ENCODE assay signal across 10 cellular contexts in the genomic region with DNA sequence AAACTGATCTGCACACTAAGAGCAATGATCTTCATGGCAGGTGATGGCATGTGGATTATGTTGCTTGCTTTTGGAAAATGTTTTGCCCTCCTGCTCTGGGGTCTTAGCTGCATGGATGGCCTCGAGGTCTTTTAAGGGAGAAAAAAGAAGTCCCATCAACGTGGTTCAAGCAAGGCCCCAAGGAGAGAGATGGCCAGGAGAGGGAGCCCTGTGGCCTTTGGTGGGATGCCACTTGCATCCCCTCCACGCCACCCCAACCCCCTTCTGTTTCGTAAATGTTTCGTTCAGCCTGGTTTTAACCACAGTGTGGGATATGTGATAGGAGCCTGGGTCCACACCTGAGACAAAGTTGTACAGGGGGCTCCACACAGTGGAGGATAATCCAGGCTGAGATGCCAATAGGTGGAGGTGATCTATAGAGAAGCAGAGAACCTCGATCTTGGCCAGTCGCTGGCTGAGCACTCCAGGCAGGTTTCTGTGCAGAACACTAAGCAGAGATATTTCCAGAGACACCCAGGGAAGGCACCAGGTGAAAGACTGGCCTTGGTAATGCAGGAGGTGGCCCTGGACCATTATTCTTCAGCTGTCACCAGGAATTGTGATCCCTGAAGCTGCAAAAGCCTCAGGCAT. TPM values are rescaled to one million over a fixed set of nuclear protein-coding genes. Genes with fewer than 3 reads are reported as not detected.
A peak's percentile ranks its signal among the peaks of the same experiment; 100 is the strongest.
DNase-seq lines count a peak whose midpoint lies in the region; ATAC-seq and TF ChIP-seq lines count a peak whose summit lies in the region.
"Had no signal": no experiment of that assay in that cellular context is flagged by ENCODE, and none has a peak within 500 bp of the region (broad histone marks: within the 10 kb centered on the region; RNA-seq: fewer than 3 reads in every experiment).

No MANE protein-coding gene starts in this region.

- ATAC-seq in sciatic nerve: no peak
- ATAC-seq: naive thymus-derived CD8-positive, alpha-beta T cell had no signal

- H3K4me3 ChIP-seq in astrocyte of the cerebellum (ENCODE audit: low read depth, low read length) (no peak overlapping the region), liver (ENCODE audit: low read depth in 1 of 3, low read length in 3 of 3) (no peak overlapping the region), suprapubic skin (no peak overlapping the region)

- TF ChIP-seq EP300 in Ishikawa (IDR thresholded peaks at IDR 0.05; ENCODE audit: borderline replicate concordance): no peak
- TF ChIP-seq EP300 in suprapubic skin (IDR thresholded peaks at IDR 0.05): no peak

- in situ Hi-C loops in astrocyte of the cerebellum (cut with HindIII; ENCODE audit: low sequenced_read_pairs): no loop called here

- no peak overlapping the region for H3K9ac ChIP-seq in liver (ENCODE audit: low read depth in 1 of 2, low read length in 2 of 2)

- intact Hi-C loops in sciatic nerve (cut with DNase I): no loop called here

- TF ChIP-seq CTCF in astrocyte of the cerebellum (IDR thresholded peaks at IDR 0.05; ENCODE audit: low read depth, low read length, missing control alignments) (peak; percentile 66), liver (IDR thresholded peaks at IDR 0.05; ENCODE audit: low read depth, low read length, missing input control) (peak; percentile 72), suprapubic skin (IDR thresholded peaks at IDR 0.05) (no peak)

- H3K4me1 ChIP-seq in liver (ENCODE audit: control insufficient read depth in 4 of 4, insufficient read depth in 4 of 4, low read length in 3 of 4) (peaks cover 0 to 3% (median 0%) of the 10 kb centered on the region in 4 donors), suprapubic skin (no peaks in the 10 kb centered on the region)

- peak; percentile 75 for DNase-seq in DMS 273 (lab: John Stamatoyannopoulos, UW; ENCODE audit: unreplicated experiment)
- DNase-seq in astrocyte of the cerebellum (ENCODE audit: low read depth): no peak
- no peak for DNase-seq in suprapubic skin (ENCODE audit: low spot score in 2 of 2)
- no peak for DNase-seq in NCI-H2171 (lab: John Stamatoyannopoulos, UW)
- DNase-seq in activated CD4-positive, CD25-positive, alpha-beta regulatory T cell treated with anti-CD3 and anti-CD28 coated beads, Interleukin-2, amount 50 U/mL, for 72 hours: no peak
- DNase-seq in sciatic nerve (ENCODE audit: low spot score): no peak
- DNase-seq: activated naive CD8-positive, alpha-beta T cell treated with anti-CD3 and anti-CD28 coated beads, Interleukin-2, amount 10 ng/mL, durations not matched to agents 7 days and 5 days; naive thymus-derived CD8-positive, alpha-beta T cell had no signal

- WGBS in liver: 25% methylated on average over 7 of the region's 7 CpGs
- 70% methylated on average over 7 of the region's 7 CpGs for WGBS in suprapubic skin

- no peak for TF ChIP-seq POLR2A in suprapubic skin (IDR thresholded peaks at IDR 0.05)

- H3K27me3 ChIP-seq in liver (ENCODE audit: control insufficient read depth in 4 of 4, insufficient read depth in 4 of 4, low read length in 3 of 4): no peaks in the 10 kb centered on the region
- H3K27me3 ChIP-seq in suprapubic skin: no peaks in the 10 kb centered on the region

- H3K9me3 ChIP-seq in liver (ENCODE audit: control insufficient read depth in 4 of 4, low read length in 3 of 4) (no peaks in the 10 kb centered on the region), suprapubic skin (no peaks in the 10 kb centered on the region)

- H3K27ac ChIP-seq in liver (ENCODE audit: low read depth in 1 of 2, low read length in 2 of 2) (no peak overlapping the region), suprapubic skin (no peak overlapping the region)

- H3K36me3 ChIP-seq in liver (ENCODE audit: control insufficient read depth in 4 of 4, insufficient read depth in 3 of 4, low read depth in 1 of 4, low read length in 3 of 4) (no peaks in the 10 kb centered on the region), suprapubic skin (no peaks in the 10 kb centered on the region)

- TF ChIP-seq RAD21 in Ishikawa (IDR thresholded peaks at IDR 0.05; ENCODE audit: low read depth): peak; percentile 51
- peak; percentile 90 to 91 for TF ChIP-seq RAD21 in liver (IDR thresholded peaks at IDR 0.05)

TF ChIP-seq in Ishikawa, 13 proteins besides CTCF, POLR2A, EP300 and RAD21:
- TF ChIP-seq EGR1 (IDR thresholded peaks at IDR 0.05): no peak
- TF ChIP-seq, protein P1, sequence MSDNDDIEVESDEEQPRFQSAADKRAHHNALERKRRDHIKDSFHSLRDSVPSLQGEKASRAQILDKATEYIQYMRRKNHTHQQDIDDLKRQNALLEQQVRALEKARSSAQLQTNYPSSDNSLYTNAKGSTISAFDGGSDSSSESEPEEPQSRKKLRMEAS (IDR thresholded peaks at IDR 0.05): no peak
- no peak for TF ChIP-seq TEAD4 (IDR thresholded peaks at IDR 0.05)
- no peak for TF ChIP-seq TAF1 (IDR thresholded peaks at IDR 0.05; ENCODE audit: low read depth)
- TF ChIP-seq YY1 (IDR thresholded peaks at IDR 0.05; ENCODE audit: low read depth): no peak

TF ChIP-seq in liver, 16 proteins besides CTCF, POLR2A, EP300 and RAD21:
- TF ChIP-seq NR2F2 (IDR thresholded peaks at IDR 0.05) (no peak), HNF4A (conservative IDR thresholded peaks at IDR 0.05) (no peak), ZBTB33 (IDR thresholded peaks at IDR 0.05) (no peak), GABPA (IDR thresholded peaks at IDR 0.05 in 1 of 2, conservative IDR thresholded peaks at IDR 0.05 in 1 of 2) (no peak), EGR1 (IDR thresholded peaks at IDR 0.05; ENCODE audit: low read depth in 2 of 2) (no peak), YY1 (IDR thresholded peaks at IDR 0.05) (no peak), HNF4G (IDR thresholded peaks at IDR 0.05) (no peak), SP1 (IDR thresholded peaks at IDR 0.05) (no peak), FOXA2 (IDR thresholded peaks at IDR 0.05) (no peak), RXRA (IDR thresholded peaks at IDR 0.05) (no peak), TAF1 (conservative IDR thresholded peaks at IDR 0.05) (no peak), FOXA1 (IDR thresholded peaks at IDR 0.05) (no peak), JUND (IDR thresholded peaks at IDR 0.05) (no peak)
- TF ChIP-seq, protein P2, sequence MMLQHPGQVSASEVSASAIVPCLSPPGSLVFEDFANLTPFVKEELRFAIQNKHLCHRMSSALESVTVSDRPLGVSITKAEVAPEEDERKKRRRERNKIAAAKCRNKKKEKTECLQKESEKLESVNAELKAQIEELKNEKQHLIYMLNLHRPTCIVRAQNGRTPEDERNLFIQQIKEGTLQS (IDR thresholded peaks at IDR 0.05): no peak
- TF ChIP-seq, protein P1 (IDR thresholded peaks at IDR 0.05): no peak
- TF ChIP-seq, protein P3, sequence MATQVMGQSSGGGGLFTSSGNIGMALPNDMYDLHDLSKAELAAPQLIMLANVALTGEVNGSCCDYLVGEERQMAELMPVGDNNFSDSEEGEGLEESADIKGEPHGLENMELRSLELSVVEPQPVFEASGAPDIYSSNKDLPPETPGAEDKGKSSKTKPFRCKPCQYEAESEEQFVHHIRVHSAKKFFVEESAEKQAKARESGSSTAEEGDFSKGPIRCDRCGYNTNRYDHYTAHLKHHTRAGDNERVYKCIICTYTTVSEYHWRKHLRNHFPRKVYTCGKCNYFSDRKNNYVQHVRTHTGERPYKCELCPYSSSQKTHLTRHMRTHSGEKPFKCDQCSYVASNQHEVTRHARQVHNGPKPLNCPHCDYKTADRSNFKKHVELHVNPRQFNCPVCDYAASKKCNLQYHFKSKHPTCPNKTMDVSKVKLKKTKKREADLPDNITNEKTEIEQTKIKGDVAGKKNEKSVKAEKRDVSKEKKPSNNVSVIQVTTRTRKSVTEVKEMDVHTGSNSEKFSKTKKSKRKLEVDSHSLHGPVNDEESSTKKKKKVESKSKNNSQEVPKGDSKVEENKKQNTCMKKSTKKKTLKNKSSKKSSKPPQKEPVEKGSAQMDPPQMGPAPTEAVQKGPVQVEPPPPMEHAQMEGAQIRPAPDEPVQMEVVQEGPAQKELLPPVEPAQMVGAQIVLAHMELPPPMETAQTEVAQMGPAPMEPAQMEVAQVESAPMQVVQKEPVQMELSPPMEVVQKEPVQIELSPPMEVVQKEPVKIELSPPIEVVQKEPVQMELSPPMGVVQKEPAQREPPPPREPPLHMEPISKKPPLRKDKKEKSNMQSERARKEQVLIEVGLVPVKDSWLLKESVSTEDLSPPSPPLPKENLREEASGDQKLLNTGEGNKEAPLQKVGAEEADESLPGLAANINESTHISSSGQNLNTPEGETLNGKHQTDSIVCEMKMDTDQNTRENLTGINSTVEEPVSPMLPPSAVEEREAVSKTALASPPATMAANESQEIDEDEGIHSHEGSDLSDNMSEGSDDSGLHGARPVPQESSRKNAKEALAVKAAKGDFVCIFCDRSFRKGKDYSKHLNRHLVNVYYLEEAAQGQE (IDR thresholded peaks at IDR 0.05): no peak

RNA-seq across cellular contexts. Expression of gene FRRS1L, which starts 25.8 kb away (rescaled TPM):
- total RNA-seq in liver: under 1 TPM; 0.08 to 0.51 TPM
- polyA plus RNA-seq in liver: not detected
- under 1 TPM in 2 of 4 donors, not detected in 2; 0.05 to 0.42 TPM for total RNA-seq in suprapubic skin
- total RNA-seq in sciatic nerve: 12.8 TPM
- total RNA-seq: activated naive CD8-positive, alpha-beta T cell treated with anti-CD3 and anti-CD28 coated beads, Interleukin-2, amount 10 ng/mL, durations not matched to agents 7 days and 5 days; naive thymus-derived CD8-positive, alpha-beta T cell had no signal
- polyA plus RNA-seq: naive thymus-derived CD8-positive, alpha-beta T cell had no signal

Comparison
In these comparisons a context has a peak if more than half of its experiments do, and no peak if none do; other contexts are left out.
1. CTCF ChIP-seq: peak in astrocyte of the cerebellum (single experiment) and liver (single experiment); none in suprapubic skin (0 of 2).